ENCODE assay signal across 18 cellular contexts in genomic region chr7:127677433-127678230, GRCh38. TPM values are rescaled to one million over a fixed set of nuclear protein-coding genes. Genes with fewer than 3 reads are reported as not detected.
"Had no signal": no experiment of that assay in that cellular context is flagged by ENCODE, and none has a peak within 500 bp of the region (broad histone marks: within the 10 kb centered on the region; RNA-seq: fewer than 3 reads in every experiment).

No MANE protein-coding gene starts in this region.

- H3K27me3 Mint-ChIP-seq: activated B cell treated with CpG ODN at 0.5 μM for 24 hours; activated CD4-positive, alpha-beta T cell treated with anti-CD3 and anti-CD28 coated beads, Interleukin-2, amount 10 ng/mL, durations not matched to agents 7 days and 5 days; naive thymus-derived CD4-positive, alpha-beta T cell; stimulated activated naive CD8-positive, alpha-beta T cell treated with anti-CD3 and anti-CD28 coated beads, Interleukin-15, amount 100 ng/mL, for 72 hours; T-cell had no signal

- H3K27ac Mint-ChIP-seq: activated B cell treated with CpG ODN at 0.5 μM for 24 hours; activated CD4-positive, alpha-beta T cell treated with anti-CD3 and anti-CD28 coated beads, Interleukin-2, amount 10 ng/mL, durations not matched to agents 7 days and 5 days; stimulated activated naive CD8-positive, alpha-beta T cell treated with anti-CD3 and anti-CD28 coated beads, Interleukin-15, amount 100 ng/mL, for 72 hours; T-cell had no signal

- H3K27me3 ChIP-seq: brain microvascular endothelial cell had no signal

- H3K36me3 ChIP-seq: thoracic aorta had no signal

- H3K4me3 ChIP-seq: lower lobe of right lung, thoracic aorta had no signal

- ATAC-seq: lower lobe of right lung; naive thymus-derived CD4-positive, alpha-beta T cell; stimulated activated naive CD8-positive, alpha-beta T cell treated with anti-CD3 and anti-CD28 coated beads, Interleukin-15, amount 100 ng/mL, for 72 hours; T-cell had no signal

- H3K27ac ChIP-seq: brain microvascular endothelial cell, lower lobe of right lung, thoracic aorta had no signal

- DNase-seq: activated B cell treated with CpG ODN at 0.5 μM for 24 hours; activated CD4-positive, alpha-beta T cell treated with anti-CD3 and anti-CD28 coated beads, Interleukin-2, amount 10 ng/mL, durations not matched to agents 7 days and 5 days; activated effector memory CD4-positive, alpha-beta T cell treated with anti-CD3 and anti-CD28 coated beads, Interleukin-2, amount 50 U/mL, for 16 hours; brain microvascular endothelial cell; erythroblast; hippocampal formation; lower lobe of right lung; naive thymus-derived CD4-positive, alpha-beta T cell; stimulated activated CD4-positive, alpha-beta T cell treated with anti-CD3 and anti-CD28 coated beads, Interleukin-4, amount 100 ng/mL, for 1 hour; stimulated activated CD8-positive, alpha-beta memory T cell treated with anti-CD3 and anti-CD28 coated beads, Interleukin-4, amount 100 ng/mL, for 48 hours; stimulated activated naive CD8-positive, alpha-beta T cell treated with anti-CD3 and anti-CD28 coated beads, Interleukin-15, amount 100 ng/mL, for 72 hours; T-cell had no signal

- H3K4me3 Mint-ChIP-seq: activated B cell treated with CpG ODN at 0.5 μM for 24 hours; activated CD4-positive, alpha-beta T cell treated with anti-CD3 and anti-CD28 coated beads, Interleukin-2, amount 10 ng/mL, durations not matched to agents 7 days and 5 days; naive thymus-derived CD4-positive, alpha-beta T cell; stimulated activated naive CD8-positive, alpha-beta T cell treated with anti-CD3 and anti-CD28 coated beads, Interleukin-15, amount 100 ng/mL, for 72 hours; T-cell had no signal

RNA-seq across cellular contexts. Expression of gene PAX4, which starts 59.7 kb away (rescaled TPM):
- total RNA-seq: activated B cell treated with CpG ODN at 0.5 μM for 24 hours; activated CD4-positive, alpha-beta T cell treated with anti-CD3 and anti-CD28 coated beads, Interleukin-2, amount 10 ng/mL, durations not matched to agents 7 days and 5 days; activated naive CD4-positive, alpha-beta T cell treated with anti-CD3 and anti-CD28 coated beads, Interleukin-2, amount 50 U/mL, for 72 hours; dermis blood vessel endothelial cell; glomerular endothelial cell; lower lobe of right lung; mononuclear cell; naive thymus-derived CD4-positive, alpha-beta T cell; T-cell; thoracic aorta; urinary bladder had no signal
